In the genomic region with DNA sequence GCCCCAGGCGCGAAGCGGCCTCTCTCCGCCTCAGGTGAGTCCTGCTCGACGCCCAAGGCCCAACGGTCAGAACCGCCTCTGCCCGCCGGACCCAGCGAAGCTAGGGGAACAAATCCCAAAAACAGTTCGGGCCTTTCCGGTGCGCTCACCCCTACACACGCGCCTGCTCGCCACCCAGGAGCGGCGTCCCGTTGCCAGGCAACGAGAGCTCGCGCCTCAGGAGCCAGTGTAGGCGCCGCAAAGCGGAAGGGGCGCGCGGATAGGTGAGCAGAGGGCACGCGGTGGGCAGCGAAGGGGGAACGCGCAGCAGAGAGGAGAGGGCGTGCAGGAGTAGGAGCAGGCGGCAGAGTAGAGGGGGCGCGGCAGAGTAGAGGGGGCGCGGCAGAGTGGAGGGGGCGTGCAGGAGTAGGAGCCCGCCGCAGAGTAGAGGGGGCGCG, we compare ENCODE assay signal across 8 cellular contexts. TPM values are rescaled to one million over a fixed set of nuclear protein-coding genes. Genes with fewer than 3 reads are reported as not detected.
DNase-seq lines count a peak whose midpoint lies in the region; ATAC-seq and TF ChIP-seq lines count a peak whose summit lies in the region.

A gene (minus strand): TSS at position 193 of the 437 bp plus-strand sequence. CDS start 4,154 bp downstream, outside the sequence.
A gene with protein sequence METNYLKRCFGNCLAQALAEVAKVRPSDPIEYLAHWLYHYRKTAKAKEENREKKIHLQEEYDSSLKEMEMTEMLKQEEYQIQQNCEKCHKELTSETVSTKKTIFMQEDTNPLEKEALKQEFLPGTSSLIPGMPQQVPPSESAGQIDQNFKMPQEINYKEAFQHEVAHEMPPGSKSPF (plus strand): TSS at position 219 of the 437 bp plus-strand sequence. CDS start 5,663 bp downstream, outside the sequence.

- no peak for TF ChIP-seq EP300 in transverse colon (IDR thresholded peaks at IDR 0.05; ENCODE audit: low read depth)

- H3K27me3 Mint-ChIP-seq in natural killer cell treated with Interleukin-12 subunit alpha and Interleukin-12 subunit beta and Interleukin-15 and Interleukin-18, amount 100 ng/mL, for 72 hours, result peaks cover 28 to 32% of the 10 kb centered on the region in 2 donors

- H3K9me3 ChIP-seq in MG63 (no peaks in the 10 kb centered on the region), transverse colon (no peaks in the 10 kb centered on the region)

- TF ChIP-seq CTCF in epithelial cell of proximal tubule (conservative IDR thresholded peaks at IDR 0.05; ENCODE audit: low read depth, low read length), result no peak
- no peak for TF ChIP-seq CTCF in transverse colon (IDR thresholded peaks at IDR 0.05)

- WGBS in transverse colon (ENCODE audit: low coverage in 1 of 2), 2 donors, result 9% methylated on average over 45 of the region's 45 CpGs; no CpG with 5 or more reads in 1 of the 2 donors

- peak; percentile 75 for DNase-seq in Right ventricle myocardium inferior (ENCODE audit: missing footprints)
- no peak for DNase-seq in cardiac septum (ENCODE audit: low spot score)
- peak; percentile 56 for DNase-seq in MG63
- peak; percentile 18 for DNase-seq in activated CD4-positive, alpha-beta T cell treated with anti-CD3 and anti-CD28 coated beads, Interleukin-2, amount 50 U/mL, for 1 hour
- DNase-seq in epithelial cell of proximal tubule (ENCODE audit: low read depth), result no peak
- DNase-seq in natural killer cell treated with Interleukin-12 subunit alpha and Interleukin-12 subunit beta and Interleukin-15 and Interleukin-18, amount 100 ng/mL, for 72 hours (ENCODE audit: low spot score), result no peak
- peak; percentile 25 for DNase-seq in transverse colon

- H3K36me3 ChIP-seq in MG63, result no peaks in the 10 kb centered on the region
- H3K36me3 ChIP-seq in transverse colon, result no peaks in the 10 kb centered on the region

- peak; percentile 73 for ATAC-seq in Right ventricle myocardium inferior
- peak; percentile 73 to 82 for ATAC-seq in natural killer cell treated with Interleukin-12 subunit alpha and Interleukin-12 subunit beta and Interleukin-15 and Interleukin-18, amount 100 ng/mL, for 72 hours
- no peak for ATAC-seq in GM21529 (IDR thresholded peaks at IDR 0.05; ENCODE audit: unreplicated experiment)

- 0 out of 2 replicates have a peak within 1 kb of the TSS, but pooled peaks have one; percentile 13 for H3K4me3 ChIP-seq in MG63
- H3K4me3 ChIP-seq in epithelial cell of proximal tubule (ENCODE audit: low read depth, low read length), result peak within 1 kb of the TSS; percentile 38
- peak within 1 kb of the TSS in 3 of 4 donors; percentile 11 to 39 (median 17) for H3K4me3 ChIP-seq in transverse colon

- no peaks in the 10 kb centered on the region for H3K27me3 ChIP-seq in MG63
- peaks cover 38% of the 10 kb centered on the region for H3K27me3 ChIP-seq in transverse colon

- intact Hi-C loops in Right ventricle myocardium inferior (cut with DNase I) (no loop called here), cardiac septum (cut with DNase I) (no loop called here), transverse colon (cut with DNase I; ENCODE audit: low total_unique reads) (no loop called here)

- H3K27ac ChIP-seq in transverse colon, result no peak within 1 kb of the TSS

- H3K27ac Mint-ChIP-seq in natural killer cell treated with Interleukin-12 subunit alpha and Interleukin-12 subunit beta and Interleukin-15 and Interleukin-18, amount 100 ng/mL, for 72 hours, result no peak within 1 kb of the TSS

- in situ Hi-C loops in transverse colon (cut with MboI; ENCODE audit: low pct_ligation_motif_present in 1 of 4, low pct_unique_long_range_greater_than_20kb in 1 of 4, low sequenced_read_pairs in 3 of 4), result no loop called here

- no peak for TF ChIP-seq POLR2A in transverse colon (IDR thresholded peaks at IDR 0.05)

- peaks cover 0 to 6% of the 10 kb centered on the region in 2 donors for H3K4me1 Mint-ChIP-seq in natural killer cell treated with Interleukin-12 subunit alpha and Interleukin-12 subunit beta and Interleukin-15 and Interleukin-18, amount 100 ng/mL, for 72 hours (ENCODE audit: low read depth in 2 of 2)

- H3K4me3 Mint-ChIP-seq in natural killer cell treated with Interleukin-12 subunit alpha and Interleukin-12 subunit beta and Interleukin-15 and Interleukin-18, amount 100 ng/mL, for 72 hours, result peak within 1 kb of the TSS; percentile 64

- H3K36me3 Mint-ChIP-seq in natural killer cell treated with Interleukin-12 subunit alpha and Interleukin-12 subunit beta and Interleukin-15 and Interleukin-18, amount 100 ng/mL, for 72 hours, result no peaks in the 10 kb centered on the region

- peaks cover 5 to 14% (median 12%) of the 10 kb centered on the region in 4 donors for H3K4me1 ChIP-seq in transverse colon

- H3K9me3 Mint-ChIP-seq in natural killer cell treated with Interleukin-12 subunit alpha and Interleukin-12 subunit beta and Interleukin-15 and Interleukin-18, amount 100 ng/mL, for 72 hours, result no peaks in the 10 kb centered on the region

RNA-seq across cellular contexts. Expression of the first gene that starts in this region (rescaled TPM):
- total RNA-seq in Right ventricle myocardium inferior, result not detected
- total RNA-seq in cardiac septum, result not detected
- not detected in 2 replicates for total RNA-seq in MG63 (2014; rRNA removed; shearing (Covaris generic); ENCODE audit: low replicate concordance)
- not detected in 2 replicates for total RNA-seq in epithelial cell of proximal tubule
- not detected for total RNA-seq in natural killer cell treated with Interleukin-12 subunit alpha and Interleukin-12 subunit beta and Interleukin-15 and Interleukin-18, amount 100 ng/mL, for 72 hours
- not detected for total RNA-seq in transverse colon

RNA-seq across cellular contexts. Expression of the second gene that starts in this region (rescaled TPM):
- not detected for total RNA-seq in Right ventricle myocardium inferior
- total RNA-seq in cardiac septum, result not detected
- not detected in 2 replicates for total RNA-seq in MG63 (2014; rRNA removed; shearing (Covaris generic); ENCODE audit: low replicate concordance)
- 0.22 and 2.1 TPM in 2 replicates for total RNA-seq in epithelial cell of proximal tubule
- total RNA-seq in natural killer cell treated with Interleukin-12 subunit alpha and Interleukin-12 subunit beta and Interleukin-15 and Interleukin-18, amount 100 ng/mL, for 72 hours, result not detected
- total RNA-seq in transverse colon, result not detected

Comparison
In these comparisons a context has a peak if more than half of its experiments do, and no peak if none do; other contexts are left out.
1. Peak in DNase-seq and ATAC-seq in Right ventricle myocardium inferior; RNA of the genes that start here not detected or under 1 TPM.
2. Peak in DNase-seq and H3K4me3 ChIP-seq in MG63; RNA of the genes that start here not detected or under 1 TPM.
3. Peak in ATAC-seq in natural killer cell treated with Interleukin-12 subunit alpha and Interleukin-12 subunit beta and Interleukin-15 and Interleukin-18, amount 100 ng/mL, for 72 hours; RNA of the genes that start here not detected or under 1 TPM.
4. Peak in DNase-seq and H3K4me3 ChIP-seq in transverse colon; RNA of the genes that start here not detected or under 1 TPM.